In genomic region chr11:34262601-34263081, GRCh38 we compare ENCODE assay signal across 1 cellular context.
TF ChIP-seq lines count a peak whose summit lies in the region.

No MANE protein-coding gene starts in this region.

TF ChIP-seq in HepG2, 621 proteins besides CTCF, POLR2A, EP300 and RAD21 (continued from another document):
- TF ChIP-seq CEBPZ (IDR thresholded peaks at IDR 0.05; ENCODE audit: low read length) (no peak), JUNB (CRISPR knock-in tag; IDR thresholded peaks at IDR 0.05; ENCODE audit: borderline replicate concordance) (no peak), ZNF7 (CRISPR knock-in tag; IDR thresholded peaks at IDR 0.05) (peak; percentile 66), ELF3 (CRISPR knock-in tag; IDR thresholded peaks at IDR 0.05) (no peak), SMARCC2 (IDR thresholded peaks at IDR 0.05) (no peak), ARID2 (CRISPR knock-in tag; IDR thresholded peaks at IDR 0.05; ENCODE audit: borderline replicate concordance) (no peak), CENPT (CRISPR knock-in tag; IDR thresholded peaks at IDR 0.05; ENCODE audit: low read depth) (no peak), FOXA3 (CRISPR knock-in tag; IDR thresholded peaks at IDR 0.05) (0 out of 2 replicates have a peak, but pooled peaks have one; percentile 7), ZNF704 (CRISPR knock-in tag; IDR thresholded peaks at IDR 0.05; ENCODE audit: borderline replicate concordance) (no peak), SOX6 (IDR thresholded peaks at IDR 0.05) (no peak), SOX6 (CRISPR knock-in tag; IDR thresholded peaks at IDR 0.05) (0 out of 2 replicates have a peak, but pooled peaks have one; percentile 19), RNF219 (CRISPR knock-in tag; IDR thresholded peaks at IDR 0.05) (no peak), CBFB (CRISPR knock-in tag; IDR thresholded peaks at IDR 0.05) (no peak), E2F5 (CRISPR knock-in tag; conservative IDR thresholded peaks at IDR 0.05) (no peak), PHF5A (CRISPR knock-in tag; IDR thresholded peaks at IDR 0.05; ENCODE audit: low read depth, unreplicated experiment) (no peak), SOX5 (CRISPR knock-in tag; IDR thresholded peaks at IDR 0.05; ENCODE audit: borderline replicate concordance) (peak; percentile 68; the same call in 1 of the 2 replicates), ZNF282 (IDR thresholded peaks at IDR 0.05; ENCODE audit: partially characterized antibody) (no peak), ZBTB14 (CRISPR knock-in tag; IDR thresholded peaks at IDR 0.05) (no peak), FOXK1 (CRISPR knock-in tag; IDR thresholded peaks at IDR 0.05; ENCODE audit: borderline replicate concordance, low read depth) (no peak), PAXIP1 (CRISPR knock-in tag; conservative IDR thresholded peaks at IDR 0.05) (no peak), ZNF577 (CRISPR knock-in tag; IDR thresholded peaks at IDR 0.05; ENCODE audit: borderline replicate concordance, low read depth) (no peak), SOX13 (IDR thresholded peaks at IDR 0.05) (no peak), SOX13 (CRISPR knock-in tag; conservative IDR thresholded peaks at IDR 0.05 in 1 of 2, IDR thresholded peaks at IDR 0.05 in 1 of 2) (peak in 1 of 2 experiments; percentile 73; a peak in 2 of 4 replicates)
